Comparison of ENCODE assay signal across 8 cellular contexts in the genomic region with DNA sequence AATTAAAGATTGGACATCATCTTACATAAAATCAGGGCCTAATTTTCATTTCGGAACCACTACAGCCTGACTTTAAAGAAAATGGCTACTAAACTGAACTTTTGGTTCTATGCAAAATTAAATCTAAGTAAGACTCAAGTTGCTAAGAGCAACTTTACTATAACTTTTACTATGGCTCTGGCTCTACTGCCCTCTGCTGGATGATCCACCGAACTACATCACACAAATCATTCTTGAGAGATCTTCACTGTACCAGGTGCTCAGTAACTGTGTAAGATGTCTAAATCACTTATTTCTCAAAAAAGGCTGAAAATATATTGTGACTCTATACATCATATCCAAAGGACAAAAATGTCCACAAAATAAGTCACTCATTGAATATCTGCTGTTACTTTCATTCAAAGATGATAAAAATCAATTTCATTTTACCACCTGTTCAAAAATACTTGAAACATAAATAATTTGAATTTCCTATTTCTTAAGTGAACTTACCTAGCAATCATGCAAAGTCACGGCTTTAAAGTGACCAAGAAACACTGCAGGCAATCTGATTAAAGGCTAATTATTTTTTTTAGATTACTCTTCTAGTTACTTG. TPM values are rescaled to one million over a fixed set of nuclear protein-coding genes. Genes with fewer than 3 reads are reported as not detected.
A peak's percentile ranks its signal among the peaks of the same experiment; 100 is the strongest.
DNase-seq lines count a peak whose midpoint lies in the region; ATAC-seq and TF ChIP-seq lines count a peak whose summit lies in the region.

No MANE protein-coding gene starts in this region.

- H3K27ac Mint-ChIP-seq in natural killer cell: no peak overlapping the region
- no peak overlapping the region for H3K27ac Mint-ChIP-seq in stimulated activated naive CD8-positive, alpha-beta T cell treated with anti-CD3 and anti-CD28 coated beads, Interleukin-15, amount 100 ng/mL, for 72 hours

- DNase-seq in AG08396 (ENCODE audit: low spot score) (peak; percentile 28), NOMO-1 treated with DMSO at 0.1 percent for 48 hours (lab: John Stamatoyannopoulos, UW; ENCODE audit: unreplicated experiment) (peak; percentile 37), epidermal melanocyte (ENCODE audit: insufficient read length, low spot score) (peak; percentile 30), natural killer cell (peak; percentile 32)
- peak; percentile 44 for DNase-seq in activated CD8-positive, alpha-beta memory T cell treated with anti-CD3 and anti-CD28 coated beads, Interleukin-2, amount 50 U/mL, for 24 hours (ENCODE audit: extremely low read depth)
- DNase-seq in stimulated activated naive CD8-positive, alpha-beta T cell treated with anti-CD3 and anti-CD28 coated beads, Interleukin-15, amount 100 ng/mL, for 72 hours: peak; percentile 59 to 64

- peak; percentile 93 for TF ChIP-seq CTCF in natural killer cell (IDR thresholded peaks at IDR 0.05)

- no peaks in the 10 kb centered on the region for H3K4me1 Mint-ChIP-seq in natural killer cell
- H3K4me1 Mint-ChIP-seq in stimulated activated naive CD8-positive, alpha-beta T cell treated with anti-CD3 and anti-CD28 coated beads, Interleukin-15, amount 100 ng/mL, for 72 hours: peaks cover 7% of the 10 kb centered on the region

- intact Hi-C loops in natural killer cell (cut with micrococcal nuclease): loop anchor here (1.0 kb wide), 1 partner anchor 148 kb away; no protein-coding TSS in a partner anchor

- peak; percentile 88 for ATAC-seq in GM18519 (IDR thresholded peaks at IDR 0.05; ENCODE audit: low FRiP score, unreplicated experiment)
- ATAC-seq in HG03139 (IDR thresholded peaks at IDR 0.05; ENCODE audit: unreplicated experiment): peak; percentile 64
- peak; percentile 87 to 93 (median 93) for ATAC-seq in natural killer cell
- ATAC-seq in stimulated activated naive CD8-positive, alpha-beta T cell treated with anti-CD3 and anti-CD28 coated beads, Interleukin-15, amount 100 ng/mL, for 72 hours: peak; percentile 69

- H3K27me3 Mint-ChIP-seq in natural killer cell (ENCODE audit: low read depth in 2 of 2): no peaks in the 10 kb centered on the region
- H3K27me3 Mint-ChIP-seq in stimulated activated naive CD8-positive, alpha-beta T cell treated with anti-CD3 and anti-CD28 coated beads, Interleukin-15, amount 100 ng/mL, for 72 hours: no peaks in the 10 kb centered on the region

- H3K4me3 Mint-ChIP-seq in natural killer cell: no peak overlapping the region
- H3K4me3 Mint-ChIP-seq in stimulated activated naive CD8-positive, alpha-beta T cell treated with anti-CD3 and anti-CD28 coated beads, Interleukin-15, amount 100 ng/mL, for 72 hours: no peak overlapping the region

- no peaks in the 10 kb centered on the region for H3K9me3 Mint-ChIP-seq in natural killer cell
- no peaks in the 10 kb centered on the region for H3K9me3 Mint-ChIP-seq in stimulated activated naive CD8-positive, alpha-beta T cell treated with anti-CD3 and anti-CD28 coated beads, Interleukin-15, amount 100 ng/mL, for 72 hours

- peaks cover 18% of the 10 kb centered on the region for H3K36me3 Mint-ChIP-seq in natural killer cell

RNA-seq across cellular contexts. Expression of gene MOCS2, which starts 13.5 kb away (rescaled TPM):
- 10 to 100 TPM; 13.8 to 15.9 (median 14.7) TPM for total RNA-seq in natural killer cell

Comparison
In these comparisons a context has a peak if more than half of its experiments do, and no peak if none do; other contexts are left out.
1. Peak in every context shown above with its lines: DNase-seq and ATAC-seq.